In genomic region chr15:50675524-50676144, GRCh38 we compare ENCODE assay signal across 8 cellular contexts. TPM values are rescaled to one million over a fixed set of nuclear protein-coding genes. Genes with fewer than 3 reads are reported as not detected.
A peak's percentile ranks its signal among the peaks of the same experiment; 100 is the strongest.
DNase-seq lines count a peak whose midpoint lies in the region; ATAC-seq, FAIRE-seq and TF ChIP-seq lines count a peak whose summit lies in the region.

No MANE protein-coding gene starts in this region.

- DNase-seq in CD4-positive, CD25-positive, alpha-beta regulatory T cell, result peak in 2 of 3 donors; percentile 14 to 44
- DNase-seq in HFFc6 (peak; percentile 32), astrocyte of the spinal cord (ENCODE audit: low read depth, low spot score) (peak; percentile 67), SIG-M5 (lab: John Stamatoyannopoulos, UW) (no peak), GM19239 (ENCODE audit: insufficient read length, low spot score) (no peak), mesenteric fat pad (ENCODE audit: low spot score) (no peak)

- TF ChIP-seq CTCF in HFFc6 (IDR thresholded peaks at IDR 0.05) (peak; percentile 95), astrocyte of the spinal cord (IDR thresholded peaks at IDR 0.05; ENCODE audit: low read depth, low read length) (peak; percentile 58), liver (IDR thresholded peaks at IDR 0.05; ENCODE audit: low read depth, low read length, missing input control) (peak; percentile 73)

- no peak overlapping the region for H3K4me3 Mint-ChIP-seq in CD4-positive, CD25-positive, alpha-beta regulatory T cell
- H3K4me3 Mint-ChIP-seq in HFFc6, result no peak overlapping the region

- H3K36me3 Mint-ChIP-seq in CD4-positive, CD25-positive, alpha-beta regulatory T cell, result peaks cover 4% of the 10 kb centered on the region
- H3K36me3 Mint-ChIP-seq in HFFc6 (ENCODE audit: low read depth), result peaks cover 4% of the 10 kb centered on the region; the same call in 1 of the 2 replicates

- no peaks in the 10 kb centered on the region for H3K27me3 ChIP-seq in CD4-positive, CD25-positive, alpha-beta regulatory T cell (ENCODE audit: control insufficient read depth, insufficient read depth, low read length)
- H3K27me3 ChIP-seq in liver (ENCODE audit: control insufficient read depth in 4 of 4, insufficient read depth in 4 of 4, low read length in 3 of 4), result no peaks in the 10 kb centered on the region

- TF ChIP-seq RAD21 in liver (IDR thresholded peaks at IDR 0.05), result peak; percentile 79 to 83

- H3K9ac ChIP-seq in liver (ENCODE audit: low read depth in 1 of 2, low read length in 2 of 2), result no peak overlapping the region

- peak overlapping the region; percentile 52 for H3K27ac ChIP-seq in CD4-positive, CD25-positive, alpha-beta regulatory T cell (ENCODE audit: insufficient read depth, low read length, poor library complexity, severe bottlenecking)
- H3K27ac ChIP-seq in liver (ENCODE audit: low read depth in 1 of 2, low read length in 2 of 2), result peak overlapping the region in 1 of 2 donors; percentile 27

- no peak overlapping the region for H3K4me3 ChIP-seq in CD4-positive, CD25-positive, alpha-beta regulatory T cell (ENCODE audit: low read depth, low read length)
- no peak overlapping the region for H3K4me3 ChIP-seq in astrocyte of the spinal cord (ENCODE audit: low read depth, low read length)
- no peak overlapping the region for H3K4me3 ChIP-seq in liver (ENCODE audit: low read depth in 1 of 3, low read length in 3 of 3)

- peaks cover 12 to 42% (median 31%) of the 10 kb centered on the region in 4 donors for H3K4me1 Mint-ChIP-seq in CD4-positive, CD25-positive, alpha-beta regulatory T cell
- H3K4me1 Mint-ChIP-seq in HFFc6 (ENCODE audit: low read depth), result peaks cover 23% of the 10 kb centered on the region

- in situ Hi-C loops in astrocyte of the spinal cord (cut with HindIII; ENCODE audit: low sequenced_read_pairs), result no loop called here

- H3K36me3 ChIP-seq in CD4-positive, CD25-positive, alpha-beta regulatory T cell (ENCODE audit: control insufficient read depth, insufficient read depth, low read length), result peaks cover 7% of the 10 kb centered on the region
- no peaks in the 10 kb centered on the region for H3K36me3 ChIP-seq in liver (ENCODE audit: control insufficient read depth in 4 of 4, insufficient read depth in 3 of 4, low read depth in 1 of 4, low read length in 3 of 4)

- no peaks in the 10 kb centered on the region for H3K9me3 ChIP-seq in CD4-positive, CD25-positive, alpha-beta regulatory T cell (ENCODE audit: control insufficient read depth in 2 of 2, low read length in 2 of 2)
- no peaks in the 10 kb centered on the region for H3K9me3 ChIP-seq in liver (ENCODE audit: control insufficient read depth in 4 of 4, low read length in 3 of 4)

- peaks cover 15% of the 10 kb centered on the region for H3K4me1 ChIP-seq in CD4-positive, CD25-positive, alpha-beta regulatory T cell (ENCODE audit: control insufficient read depth, insufficient read depth, low read length, poor library complexity, severe bottlenecking)
- peaks cover 16 to 31% (median 24%) of the 10 kb centered on the region in 4 donors for H3K4me1 ChIP-seq in liver (ENCODE audit: control insufficient read depth in 4 of 4, insufficient read depth in 4 of 4, low read length in 3 of 4)

- ATAC-seq in CD4-positive, CD25-positive, alpha-beta regulatory T cell (ENCODE audit: low read depth in 2 of 2), result no peak
- no peak for ATAC-seq in GM21367 (IDR thresholded peaks at IDR 0.05; ENCODE audit: unreplicated experiment)

- no peaks in the 10 kb centered on the region for H3K27me3 Mint-ChIP-seq in CD4-positive, CD25-positive, alpha-beta regulatory T cell
- H3K27me3 Mint-ChIP-seq in HFFc6 (ENCODE audit: insufficient read depth), result peaks cover 2% of the 10 kb centered on the region; the same call in 1 of the 2 replicates

- no peak for FAIRE-seq in GM19239 (lab: Jason Lieb, UNC)

- no peaks in the 10 kb centered on the region for H3K9me3 Mint-ChIP-seq in CD4-positive, CD25-positive, alpha-beta regulatory T cell
- H3K9me3 Mint-ChIP-seq in HFFc6, result no peaks in the 10 kb centered on the region

- H3K27ac Mint-ChIP-seq in CD4-positive, CD25-positive, alpha-beta regulatory T cell, result peak overlapping the region in 1 of 3 donors; percentile 51
- H3K27ac Mint-ChIP-seq in HFFc6, result no peak overlapping the region; the same call in 1 of the 2 replicates

TF ChIP-seq in liver, 16 proteins besides CTCF, POLR2A, EP300 and RAD21:
- TF ChIP-seq MAX (IDR thresholded peaks at IDR 0.05), result no peak
- no peak for TF ChIP-seq GABPA (IDR thresholded peaks at IDR 0.05 in 1 of 2, conservative IDR thresholded peaks at IDR 0.05 in 1 of 2)
- TF ChIP-seq SP1 (IDR thresholded peaks at IDR 0.05), result no peak
- no peak for TF ChIP-seq HNF4G (IDR thresholded peaks at IDR 0.05)
- no peak for TF ChIP-seq RXRA (IDR thresholded peaks at IDR 0.05)
- no peak for TF ChIP-seq ATF3 (IDR thresholded peaks at IDR 0.05)
- TF ChIP-seq HNF4A (conservative IDR thresholded peaks at IDR 0.05), result no peak
- no peak for TF ChIP-seq YY1 (IDR thresholded peaks at IDR 0.05)
- no peak for TF ChIP-seq FOXA2 (IDR thresholded peaks at IDR 0.05)
- no peak for TF ChIP-seq REST (IDR thresholded peaks at IDR 0.05)
- no peak for TF ChIP-seq NR2F2 (IDR thresholded peaks at IDR 0.05)
- no peak for TF ChIP-seq EGR1 (IDR thresholded peaks at IDR 0.05; ENCODE audit: low read depth in 2 of 2)
- no peak for TF ChIP-seq JUND (IDR thresholded peaks at IDR 0.05)
- TF ChIP-seq TAF1 (conservative IDR thresholded peaks at IDR 0.05), result no peak
- no peak for TF ChIP-seq FOXA1 (IDR thresholded peaks at IDR 0.05)
- TF ChIP-seq ZBTB33 (IDR thresholded peaks at IDR 0.05), result no peak

RNA-seq across cellular contexts. Expression of gene TRPM7, which starts 11.0 kb away (rescaled TPM):
- 50.4 TPM for total RNA-seq in CD4-positive, CD25-positive, alpha-beta regulatory T cell
- 10 to 100 TPM in 3 of 4 donors, 1 to 10 TPM in 1; 9.4 to 12.5 (median 12.3) TPM for polyA plus RNA-seq in CD4-positive, CD25-positive, alpha-beta regulatory T cell
- 10 to 100 TPM; 20.6 to 24.6 (median 23.5) TPM for total RNA-seq in HFFc6 (2021; fragmentation: NEBNext Ultra II Directional; extraction: Animal tissue kit (Norgen Biotek cat#: 25700))
- 10 to 100 TPM; 33.8 to 81.1 TPM for total RNA-seq in liver
- 10 to 100 TPM in 1 of 2 donors, 1 to 10 TPM in 1; 6.3 to 14.2 TPM for polyA plus RNA-seq in liver
- 41.1 TPM for total RNA-seq in mesenteric fat pad

Comparison
In these comparisons a context has a peak if more than half of its experiments do, and no peak if none do; other contexts are left out.
1. DNase-seq: peak in CD4-positive, CD25-positive, alpha-beta regulatory T cell (2 of 3), HFFc6 (single experiment) and astrocyte of the spinal cord (single experiment); none in SIG-M5 (single experiment), GM19239 (single experiment) and mesenteric fat pad (single experiment).
2. Peak in every context shown above with its lines, with median percentiles within 50 percentile points of each other: CTCF ChIP-seq.